8 cellular contexts compared by ENCODE assay signal in genomic region chr1:230641900-230642262, GRCh38. TPM values are rescaled to one million over a fixed set of nuclear protein-coding genes. Genes with fewer than 3 reads are reported as not detected.
DNase-seq lines count a peak whose midpoint lies in the region; ATAC-seq, FAIRE-seq and TF ChIP-seq lines count a peak whose summit lies in the region.

No MANE protein-coding gene starts in this region.

- no peak overlapping the region for H2BK120ac ChIP-seq in H1 (replicated peaks; ENCODE audit: low read depth, low read length)

- ATAC-seq in GM19395 (IDR thresholded peaks at IDR 0.05; ENCODE audit: unreplicated experiment): peak; percentile 17

- TF ChIP-seq EP300 in H1 (IDR thresholded peaks at IDR 0.05; ENCODE audit: borderline replicate concordance in 1 of 2, low read depth in 2 of 2, low read length in 2 of 2): no peak
- no peak for TF ChIP-seq EP300 in ovary (IDR thresholded peaks at IDR 0.05)

- DNase-seq in H1 (ENCODE audit: low read depth in 1 of 2, low spot score in 2 of 2) (no peak), ovary (no peak), COLO829 (ENCODE audit: low spot score) (no peak), NCI-H1092 (lab: John Stamatoyannopoulos, UW) (no peak), GM12892 (ENCODE audit: insufficient read length) (no peak), NCI-H2107 (lab: John Stamatoyannopoulos, UW) (no peak)

- H3K36me3 ChIP-seq in Loucy (ENCODE audit: insufficient read depth, low read length): no peaks in the 10 kb centered on the region
- no peaks in the 10 kb centered on the region for H3K36me3 ChIP-seq in H1 (ENCODE audit: control insufficient read depth in 2 of 4, insufficient read depth in 4 of 4, low read length in 3 of 4)
- no peaks in the 10 kb centered on the region for H3K36me3 ChIP-seq in ovary

- H3K79me2 ChIP-seq in Loucy (ENCODE audit: insufficient read depth, low read length): peaks cover 42% of the 10 kb centered on the region
- peaks cover 14 to 43% of the 10 kb centered on the region in 2 experiments for H3K79me2 ChIP-seq in H1 (ENCODE audit: control insufficient read depth in 1 of 2, insufficient read depth in 2 of 2, low read length in 2 of 2)

- peak overlapping the region; percentile 4 for H4K91ac ChIP-seq in H1 (replicated peaks; ENCODE audit: insufficient read length, low read length)

- H2BK15ac ChIP-seq in H1 (ENCODE audit: low read length): peak overlapping the region; percentile 83; the same call in 1 of the 2 replicates

- peak overlapping the region; percentile 60; the same call in 1 of the 2 replicates for H2BK12ac ChIP-seq in H1 (ENCODE audit: low read depth, low read length)

- H2AFZ ChIP-seq in Loucy (ENCODE audit: low read length) (peak overlapping the region; percentile 66), H1 (ENCODE audit: low read length) (peak overlapping the region; percentile 99)

- H3K79me1 ChIP-seq in H1 (ENCODE audit: low read depth, low read length): peaks cover 8% of the 10 kb centered on the region

- intact Hi-C loops in ovary (cut with DNase I): loop anchor here in 3 of 4 donors (5.0 to 10.0 kb wide), 3 partner anchors 130 to 570 kb away; no protein-coding TSS in a partner anchor

- H2BK5ac ChIP-seq in H1 (ENCODE audit: low read depth, low read length): peak overlapping the region; percentile 72; the same call in 1 of the 2 replicates

- peaks cover 29% of the 10 kb centered on the region for H3K4me1 ChIP-seq in Loucy (ENCODE audit: insufficient read depth, low read length, poor library complexity, severe bottlenecking)
- H3K4me1 ChIP-seq in H1 (replicated peaks in 1 of 4; ENCODE audit: control insufficient read depth in 3 of 4, insufficient read depth in 4 of 4, low read length in 3 of 4): peaks cover 0 to 6% (median 0%) of the 10 kb centered on the region in 4 experiments; a peak in 1 of 7 replicates
- H3K4me1 ChIP-seq in ovary (ENCODE audit: insufficient read depth): peaks cover 12% of the 10 kb centered on the region

- H2AK5ac ChIP-seq in H1 (ENCODE audit: low read depth, low read length): no peak overlapping the region

- POLR2A ChIA-PET in H1 (lab: Charles Lee; ENCODE audit: partially characterized antibody): interaction anchor here (1.0 to 1.6 kb wide), 5 partner anchors 9 to 231 kb away, joined by 3 to 5 read pairs (median 4); partner anchors contain the start of gene PGBD5

- H3K4me2 ChIP-seq in Loucy (ENCODE audit: low read depth, low read length, poor library complexity, severe bottlenecking) (no peak overlapping the region), H1 (ENCODE audit: insufficient read depth in 1 of 2, low read depth in 2 of 2, low read length in 2 of 2) (peak overlapping the region; percentile 75 to 83)

- no peak overlapping the region for H3K9ac ChIP-seq in Loucy (ENCODE audit: low read depth, low read length, poor library complexity, severe bottlenecking)
- H3K9ac ChIP-seq in H1 (replicated peaks in 1 of 4; ENCODE audit: extremely low read depth in 1 of 4, low read depth in 3 of 4, low read length in 3 of 4): peak overlapping the region in 3 of 4 experiments; percentile 25 to 59 (median 58); a peak in 4 of 7 replicates

- H3K9me3 ChIP-seq in Loucy (ENCODE audit: insufficient read depth, low read depth, low read length) (no peaks in the 10 kb centered on the region), H1 (ENCODE audit: insufficient read depth in 2 of 2, low read depth in 1 of 2, low read length in 1 of 2) (no peaks in the 10 kb centered on the region), ovary (no peaks in the 10 kb centered on the region)

- 1% methylated on average over 18 of the region's 18 CpGs; no CpG with 5 or more reads in 1 of the 2 experiments for WGBS in H1 (ENCODE audit: extremely low coverage in 1 of 2, insufficient coverage in 1 of 2, insufficient read length in 1 of 2, insufficient replicate concordance in 2 of 2, low coverage in 1 of 2, low lambda C conversion rate in 2 of 2, missing lambda C conversion rate in 1 of 2), 2 experiments
- 12 to 15% (median 13%) methylated on average over 16 to 18 of the region's 18 CpGs for WGBS in ovary, 3 donors

- FAIRE-seq in H1 (lab: Jason Lieb, UNC) (no peak), GM12892 (lab: Jason Lieb, UNC) (no peak)

- H3K56ac ChIP-seq in H1 (replicated peaks; ENCODE audit: insufficient read length, low read depth, low read length): no peak overlapping the region

- H4K8ac ChIP-seq in H1 (ENCODE audit: extremely low read depth, insufficient read depth, low read length): no peak overlapping the region; the same call in 1 of the 2 replicates

- peak; percentile 37 to 49 for TF ChIP-seq RAD21 in H1 (IDR thresholded peaks at IDR 0.05 in 1 of 2, conservative IDR thresholded peaks at IDR 0.05 in 1 of 2; ENCODE audit: low read depth in 2 of 2, low read length in 2 of 2)

- H3F3A ChIP-seq in Loucy (ENCODE audit: low read depth): no peaks in the 10 kb centered on the region

- H4K5ac ChIP-seq in H1 (ENCODE audit: insufficient read length, low read depth, low read length): peak overlapping the region; percentile 46

- TF ChIP-seq CTCF in Loucy (conservative IDR thresholded peaks at IDR 0.05; ENCODE audit: low read length) (no peak), H1 (IDR thresholded peaks at IDR 0.05; ENCODE audit: control extremely low read depth in 1 of 3, insufficient read depth in 1 of 3, low read depth in 1 of 3, low read length in 3 of 3) (peak in 2 of 3 experiments; percentile 59 to 72; a peak in 3 of 4 replicates), ovary (IDR thresholded peaks at IDR 0.05) (no peak)

- no peaks in the 10 kb centered on the region for H3K9me2 ChIP-seq in Loucy (replicated peaks; ENCODE audit: low read depth, low read length)

- H3K23me2 ChIP-seq in H1 (ENCODE audit: low read depth, low read length): peaks cover 2% of the 10 kb centered on the region; the same call in 1 of the 2 replicates

- no peaks in the 10 kb centered on the region for H3K27me3 ChIP-seq in Loucy (ENCODE audit: insufficient read depth, low read length, poor library complexity, severe bottlenecking)
- H3K27me3 ChIP-seq in H1 (replicated peaks in 1 of 4; ENCODE audit: control insufficient read depth in 3 of 4, extremely low read depth in 1 of 4, insufficient read depth in 3 of 4, low read length in 3 of 4): no peaks in the 10 kb centered on the region; a peak in 1 of 7 replicates
- H3K27me3 ChIP-seq in ovary: no peaks in the 10 kb centered on the region

- H3K4ac ChIP-seq in H1 (replicated peaks; ENCODE audit: insufficient read length, low read depth, low read length): no peak overlapping the region

- H2BK20ac ChIP-seq in H1 (ENCODE audit: low read length): no peak overlapping the region

- peak overlapping the region; percentile 94 for H3K18ac ChIP-seq in H1 (ENCODE audit: extremely low read depth, low read length)

- H3K14ac ChIP-seq in H1 (ENCODE audit: insufficient read length): no peak overlapping the region

- H3K27ac ChIP-seq in H1 (ENCODE audit: low read depth, low read length) (peak overlapping the region; percentile 39; the same call in 1 of the 2 replicates), ovary (no peak overlapping the region)

- no peak overlapping the region for H3K23ac ChIP-seq in H1 (ENCODE audit: insufficient read length)

- no peak for TF ChIP-seq POLR2A in H1 (IDR thresholded peaks at IDR 0.05; ENCODE audit: control extremely low read depth in 1 of 2, low read depth in 2 of 2, low read length in 2 of 2)
- TF ChIP-seq POLR2A in ovary (IDR thresholded peaks at IDR 0.05): no peak
- no peak for TF ChIP-seq POLR2A in GM12892 (IDR thresholded peaks at IDR 0.05; ENCODE audit: low read depth, low read length)

- H3K4me3 ChIP-seq in Loucy (ENCODE audit: low read length, poor library complexity, severe bottlenecking): peak overlapping the region; percentile 37
- peak overlapping the region; percentile 64 to 98 (median 78) for H3K4me3 ChIP-seq in H1 (ENCODE audit: extremely low read depth in 1 of 4, insufficient read depth in 2 of 4, low read depth in 3 of 4, low read length in 4 of 4)
- peak overlapping the region; percentile 88 for H3K4me3 ChIP-seq in ovary

- peaks cover 34% of the 10 kb centered on the region for H4K20me1 ChIP-seq in Loucy (ENCODE audit: insufficient read depth, low read length, poor library complexity, severe bottlenecking)
- H4K20me1 ChIP-seq in H1 (replicated peaks in 1 of 2; ENCODE audit: control insufficient read depth in 1 of 2, insufficient read depth in 2 of 2, low read length in 2 of 2): peaks cover 8 to 14% of the 10 kb centered on the region in 2 experiments

- CTCF ChIA-PET in H1 (lab: Charles Lee; ENCODE audit: partially characterized antibody): interaction anchor here (0.5 to 3.2 kb wide), 38 partner anchors 9 to 604 kb away, joined by 3 to 14 read pairs (median 3); no protein-coding TSS in a partner anchor

TF ChIP-seq in H1, 55 proteins besides CTCF, POLR2A, EP300 and RAD21 (continues in another document):
- TF ChIP-seq CREB1 (IDR thresholded peaks at IDR 0.05) (peak; percentile 66), GTF2F1 (IDR thresholded peaks at IDR 0.05; ENCODE audit: borderline replicate concordance, low read depth, low read length) (no peak), KDM5A (IDR thresholded peaks at IDR 0.05; ENCODE audit: low read length) (peak; percentile 54; the same call in 1 of the 2 replicates), JUND (IDR thresholded peaks at IDR 0.05; ENCODE audit: low read length) (no peak), RXRA (IDR thresholded peaks at IDR 0.05; ENCODE audit: insufficient read depth, low read depth, low read length) (no peak), SUZ12 (IDR thresholded peaks at IDR 0.05; ENCODE audit: low read length) (no peak), SRF (IDR thresholded peaks at IDR 0.05; ENCODE audit: low read depth, low read length) (no peak), KDM1A (IDR thresholded peaks at IDR 0.05; ENCODE audit: borderline replicate concordance, low read length) (no peak), PHF8 (conservative IDR thresholded peaks at IDR 0.05; ENCODE audit: low read depth, low read length) (no peak), RBBP5 (IDR thresholded peaks at IDR 0.05; ENCODE audit: borderline replicate concordance, low read depth, low read length) (no peak)

RNA-seq across cellular contexts. Expression of gene COG2, which starts 0.4 kb away (rescaled TPM):
- 33.3 and 36.7 TPM in 2 replicates for total RNA-seq in H1 (2021; fragmentation: NEBNext Ultra II Directional; extraction: Animal tissue kit (Norgen Biotek cat#: 25700))
- polyA plus RNA-seq in H1 (2011; rRNA removed): 8.0 and 10.3 TPM in 2 replicates
- polyA plus RNA-seq in H1 (2011; cell fraction: cytosol; rRNA removed): 14.5 TPM
- 18.2 TPM for polyA plus RNA-seq in H1 (2011; cell fraction: nucleus; rRNA removed)
- polyA plus RNA-seq in H1 (2012, experiment 1 of 2): 17.1 to 21.3 TPM (median 20.8 TPM) in 4 replicates
- polyA plus RNA-seq in H1 (2012, experiment 2 of 2): 5.3 TPM
- polyA plus RNA-seq in H1 (2013, experiment 1 of 2): 22.1 TPM
- polyA plus RNA-seq in H1 (2013, experiment 2 of 2): 21.2 TPM
- polyA minus RNA-seq in H1 (2011; rRNA and poly(A)+ RNA removed): 20.2 and 24.9 TPM in 2 replicates
- 12.0 TPM for polyA minus RNA-seq in H1 (2011; cell fraction: cytosol; rRNA and poly(A)+ RNA removed)
- polyA minus RNA-seq in H1 (2011; cell fraction: nucleus; rRNA and poly(A)+ RNA removed): 29.6 TPM
- 10 to 100 TPM; 17.0 to 24.9 (median 21.5) TPM for total RNA-seq in ovary
- polyA plus RNA-seq in ovary: 10 to 100 TPM in 1 of 2 donors, 1 to 10 TPM in 1; 9.1 to 29.5 TPM
- polyA plus RNA-seq in GM12892 (2012; ENCODE audit: missing spikeins): 14.4 TPM

Comparison
In these comparisons a context has a peak if more than half of its experiments do, and no peak if none do; other contexts are left out.
1. H3K4me3 ChIP-seq: peak in every context shown above with its lines; median percentile 88 in ovary; 78 in H1; 37 in Loucy.
2. CTCF ChIP-seq: peak in H1 (2 of 3); none in Loucy (single experiment) and ovary (0 of 3).